ENCODE assay signal across 1 cellular context in genomic region chr17:59327136-59327878, GRCh38.
TF ChIP-seq lines count a peak whose summit lies in the region.

No MANE protein-coding gene starts in this region.

TF ChIP-seq in HepG2, 621 proteins besides CTCF, POLR2A, EP300 and RAD21:
- TF ChIP-seq, protein P1, sequence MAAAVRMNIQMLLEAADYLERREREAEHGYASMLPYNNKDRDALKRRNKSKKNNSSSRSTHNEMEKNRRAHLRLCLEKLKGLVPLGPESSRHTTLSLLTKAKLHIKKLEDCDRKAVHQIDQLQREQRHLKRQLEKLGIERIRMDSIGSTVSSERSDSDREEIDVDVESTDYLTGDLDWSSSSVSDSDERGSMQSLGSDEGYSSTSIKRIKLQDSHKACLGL (CRISPR knock-in tag; IDR thresholded peaks at IDR 0.05), result no peak
- TF ChIP-seq XRCC5 (optimal IDR thresholded peaks at IDR 0.05; ENCODE audit: low read length) (no peak), HNRNPH1 (optimal IDR thresholded peaks at IDR 0.05; ENCODE audit: low read depth, low read length) (no peak), PCBP2 (optimal IDR thresholded peaks at IDR 0.05; ENCODE audit: low read depth, low read length, poor library complexity, severe bottlenecking) (peak; percentile 14), NR3C1 (CRISPR knock-in tag; IDR thresholded peaks at IDR 0.05) (no peak)
